ENCODE assay signal across 26 cellular contexts in genomic region chr6:116403205-116403604, GRCh38. TPM values are rescaled to one million over a fixed set of nuclear protein-coding genes. Genes with fewer than 3 reads are reported as not detected.
"Had no signal": no experiment of that assay in that cellular context is flagged by ENCODE, and none has a peak within 500 bp of the region (broad histone marks: within the 10 kb centered on the region; RNA-seq: fewer than 3 reads in every experiment).

No MANE protein-coding gene starts in this region.

- H3K36me3 ChIP-seq: pancreas, right lobe of liver, thyroid gland, vagina had no signal

- H3K27me3 ChIP-seq: dorsolateral prefrontal cortex, esophagus muscularis mucosa, foreskin keratinocyte, pancreas, right lobe of liver, stomach, thyroid gland, vagina had no signal

- DNase-seq: dorsolateral prefrontal cortex; effector CD8-positive, alpha-beta T cell; endodermal cell; foreskin keratinocyte; glutamatergic neuron; hypothalamus; immature natural killer cell; islet precursor cell; natural killer cell; occipital lobe; pancreas; right lobe of liver; small intestine; stimulated activated CD4-positive, alpha-beta T cell treated with anti-CD3 and anti-CD28 coated beads, Interleukin-12 subunit alpha, Interleukin-12 subunit beta, amount 100 ng/mL, for 4 hours; stimulated activated CD4-positive, alpha-beta T cell treated with anti-CD3 and anti-CD28 coated beads, Interleukin-1b, Interleukin-23, amount 100 ng/mL, for 48 hours; stimulated activated CD4-positive, alpha-beta T cell treated with anti-CD3 and anti-CD28 coated beads, Interleukin-4, amount 100 ng/mL, for 1 hour; stimulated activated CD8-positive, alpha-beta memory T cell treated with anti-CD3 and anti-CD28 coated beads, Interleukin-4, amount 100 ng/mL, for 48 hours; stimulated activated naive CD4-positive, alpha-beta T cell treated with Interleukin-2 at 50 U/mL for 16 hours; stomach; thyroid gland; trophoblast cell had no signal

- H3K27ac ChIP-seq: dorsolateral prefrontal cortex, esophagus muscularis mucosa, foreskin keratinocyte, pancreas, right lobe of liver, stomach, thyroid gland had no signal

- H3K9me3 ChIP-seq: esophagus muscularis mucosa, pancreas, right lobe of liver, stomach, thyroid gland, vagina had no signal

- FAIRE-seq: colon, endothelial cell of umbilical vein, pancreas, small intestine had no signal

- ATAC-seq: foreskin keratinocyte, natural killer cell, pancreas, right lobe of liver had no signal

- H3K4me3 ChIP-seq: dorsolateral prefrontal cortex, esophagus muscularis mucosa, lung, pancreas, right lobe of liver, stomach, thyroid gland, vagina had no signal

RNA-seq across cellular contexts. Expression of gene CALHM6, which starts 58.0 kb away (rescaled TPM):
- total RNA-seq: endothelial cell of umbilical vein, vagina had no signal
